Comparison of ENCODE assay signal across 1 cellular context in genomic region chr5:142342128-142342981, GRCh38.
TF ChIP-seq lines count a peak whose summit lies in the region.

No MANE protein-coding gene starts in this region.

TF ChIP-seq in H1, 55 proteins besides CTCF, POLR2A, EP300 and RAD21 (continued from another document):
- no peak for TF ChIP-seq GABPA (IDR thresholded peaks at IDR 0.05; ENCODE audit: borderline replicate concordance, insufficient read depth, low read length)
